Comparison of ENCODE assay signal across 10 cellular contexts in genomic region chrX:75784689-75785491, GRCh38. TPM values are rescaled to one million over a fixed set of nuclear protein-coding genes. Genes with fewer than 3 reads are reported as not detected.
DNase-seq lines count a peak whose midpoint lies in the region; ATAC-seq lines count a peak whose summit lies in the region.
"Had no signal": no experiment of that assay in that cellular context is flagged by ENCODE, and none has a peak within 500 bp of the region (broad histone marks: within the 10 kb centered on the region; RNA-seq: fewer than 3 reads in every experiment).

TSS of gene MAGEE2 (minus strand) at chrX:75785254. CDS start at chrX:75785051, 203 bp downstream.

- H3K27me3 Mint-ChIP-seq in IgD-negative memory B cell: peaks cover 6% of the 10 kb centered on the region
- peaks cover 64% of the 10 kb centered on the region for H3K27me3 Mint-ChIP-seq in activated T-cell treated with anti-CD3 and anti-CD28 coated beads, Interleukin-2, amount 50 U/mL, for 24 hours
- H3K27me3 Mint-ChIP-seq: brain had no signal

- peak within 1 kb of the TSS in 1 of 3 donors; percentile 35 for H3K27ac Mint-ChIP-seq in IgD-negative memory B cell
- H3K27ac Mint-ChIP-seq in activated T-cell treated with anti-CD3 and anti-CD28 coated beads, Interleukin-2, amount 50 U/mL, for 24 hours: no peak within 1 kb of the TSS
- H3K27ac Mint-ChIP-seq: brain had no signal

- peaks cover 0 to 1% (median under 1%) of the 10 kb centered on the region in 3 donors for H3K9me3 Mint-ChIP-seq in IgD-negative memory B cell
- no peaks in the 10 kb centered on the region for H3K9me3 Mint-ChIP-seq in activated T-cell treated with anti-CD3 and anti-CD28 coated beads, Interleukin-2, amount 50 U/mL, for 24 hours

- ATAC-seq in Right ventricle myocardium superior (ENCODE audit: poor library complexity) (peak; percentile 61), GM21619 (IDR thresholded peaks at IDR 0.05; ENCODE audit: unreplicated experiment) (no peak), HG03135 (IDR thresholded peaks at IDR 0.05; ENCODE audit: unreplicated experiment) (no peak)

- no peaks in the 10 kb centered on the region for H3K4me1 Mint-ChIP-seq in IgD-negative memory B cell
- H3K4me1 Mint-ChIP-seq in activated T-cell treated with anti-CD3 and anti-CD28 coated beads, Interleukin-2, amount 50 U/mL, for 24 hours (ENCODE audit: low read depth): peaks cover 3% of the 10 kb centered on the region
- H3K4me1 Mint-ChIP-seq: brain had no signal

- H3K36me3 Mint-ChIP-seq in IgD-negative memory B cell: no peaks in the 10 kb centered on the region
- H3K36me3 Mint-ChIP-seq in activated T-cell treated with anti-CD3 and anti-CD28 coated beads, Interleukin-2, amount 50 U/mL, for 24 hours (ENCODE audit: low read depth): no peaks in the 10 kb centered on the region
- H3K36me3 Mint-ChIP-seq: brain had no signal

- intact Hi-C loops in Right ventricle myocardium superior (cut with DNase I): no loop called here

- H3K4me3 Mint-ChIP-seq in IgD-negative memory B cell: peak within 1 kb of the TSS in 3 of 4 donors; percentile 49 to 90 (median 55)
- peak within 1 kb of the TSS; percentile 74 for H3K4me3 Mint-ChIP-seq in activated T-cell treated with anti-CD3 and anti-CD28 coated beads, Interleukin-2, amount 50 U/mL, for 24 hours
- H3K4me3 Mint-ChIP-seq: brain had no signal

- DNase-seq in activated T-cell treated with anti-CD3 and anti-CD28 coated beads, Interleukin-2, amount 50 U/mL, for 24 hours: peak; percentile 37
- DNase-seq in Right ventricle myocardium superior (peak; percentile 36), GDM1 (lab: John Stamatoyannopoulos, UW) (no peak), HUDEP-2 (lab: John Stamatoyannopoulos, UW; ENCODE audit: unreplicated experiment in 76 of 76) (no peak)
- DNase-seq in stimulated activated CD4-positive, alpha-beta T cell treated with anti-CD3 and anti-CD28 coated beads, Interleukin-15, amount 100 ng/mL, for 24 hours: peak; percentile 52
- DNase-seq: kidney glomerular epithelial cell had no signal

RNA-seq across cellular contexts. Expression of gene MAGEE2, which starts in this region (rescaled TPM):
- polyA plus RNA-seq in IgD-negative memory B cell: not detected
- total RNA-seq in Right ventricle myocardium superior: not detected

Comparison
In these comparisons a context has a peak if more than half of its experiments do, and no peak if none do; other contexts are left out.
1. Peak in DNase-seq and ATAC-seq in Right ventricle myocardium superior; RNA of the gene not detected or under 1 TPM.
2. DNase-seq: peak in activated T-cell treated with anti-CD3 and anti-CD28 coated beads, Interleukin-2, amount 50 U/mL, for 24 hours (single experiment) and stimulated activated CD4-positive, alpha-beta T cell treated with anti-CD3 and anti-CD28 coated beads, Interleukin-15, amount 100 ng/mL, for 24 hours (single experiment); none in GDM1 (single experiment) and HUDEP-2 (0 of 76).